ENCODE assay signal across 18 cellular contexts in genomic region chr13:42612021-42612765, GRCh38. TPM values are rescaled to one million over a fixed set of nuclear protein-coding genes. Genes with fewer than 3 reads are reported as not detected.
"Had no signal": no experiment of that assay in that cellular context is flagged by ENCODE, and none has a peak within 500 bp of the region (broad histone marks: within the 10 kb centered on the region; RNA-seq: fewer than 3 reads in every experiment).

No MANE protein-coding gene starts in this region.

- H3K4me3 Mint-ChIP-seq: activated CD4-positive, alpha-beta memory T cell treated with anti-CD3 and anti-CD28 coated beads, Interleukin-2, amount 10 ng/mL, durations not matched to agents 7 days and 5 days; activated CD8-positive, alpha-beta memory T cell treated with anti-CD3 and anti-CD28 coated beads, Interleukin-2, amount 10 ng/mL, durations not matched to agents 7 days and 5 days; activated naive CD8-positive, alpha-beta T cell treated with anti-CD3 and anti-CD28 coated beads, Interleukin-2, amount 10 ng/mL, durations not matched to agents 7 days and 5 days; nephron; stimulated activated memory B cell treated with anti-CD40 and anti-IgM and Interleukin-4, amounts not matched to agents 10 μg/mL and 1 μg/mL and 100 μg/mL, for 72 hours; T-helper 2 cell treated with Interferon-gamma antibody and Interleukin-4, amounts not matched to agents 5 μg/mL and 100 μg/mL, for 36 hours had no signal

- H3K36me3 Mint-ChIP-seq: activated CD8-positive, alpha-beta memory T cell treated with anti-CD3 and anti-CD28 coated beads, Interleukin-2, amount 10 ng/mL, durations not matched to agents 7 days and 5 days; activated naive CD8-positive, alpha-beta T cell treated with anti-CD3 and anti-CD28 coated beads, Interleukin-2, amount 10 ng/mL, durations not matched to agents 7 days and 5 days; stimulated activated memory B cell treated with anti-CD40 and anti-IgM and Interleukin-4, amounts not matched to agents 10 μg/mL and 1 μg/mL and 100 μg/mL, for 72 hours had no signal

- ATAC-seq: activated CD8-positive, alpha-beta memory T cell treated with anti-CD3 and anti-CD28 coated beads, Interleukin-2, amount 10 ng/mL, durations not matched to agents 7 days and 5 days; left colon; lower lobe of right lung; sciatic nerve; stimulated activated memory B cell treated with anti-CD40 and anti-IgM and Interleukin-4, amounts not matched to agents 10 μg/mL and 1 μg/mL and 100 μg/mL, for 72 hours had no signal

- H3K4me1 Mint-ChIP-seq: activated CD4-positive, alpha-beta memory T cell treated with anti-CD3 and anti-CD28 coated beads, Interleukin-2, amount 10 ng/mL, durations not matched to agents 7 days and 5 days; activated CD8-positive, alpha-beta memory T cell treated with anti-CD3 and anti-CD28 coated beads, Interleukin-2, amount 10 ng/mL, durations not matched to agents 7 days and 5 days; activated naive CD8-positive, alpha-beta T cell treated with anti-CD3 and anti-CD28 coated beads, Interleukin-2, amount 10 ng/mL, durations not matched to agents 7 days and 5 days; stimulated activated memory B cell treated with anti-CD40 and anti-IgM and Interleukin-4, amounts not matched to agents 10 μg/mL and 1 μg/mL and 100 μg/mL, for 72 hours had no signal

- H3K27ac Mint-ChIP-seq: activated CD4-positive, alpha-beta memory T cell treated with anti-CD3 and anti-CD28 coated beads, Interleukin-2, amount 10 ng/mL, durations not matched to agents 7 days and 5 days; activated CD8-positive, alpha-beta memory T cell treated with anti-CD3 and anti-CD28 coated beads, Interleukin-2, amount 10 ng/mL, durations not matched to agents 7 days and 5 days; activated naive CD8-positive, alpha-beta T cell treated with anti-CD3 and anti-CD28 coated beads, Interleukin-2, amount 10 ng/mL, durations not matched to agents 7 days and 5 days; stimulated activated memory B cell treated with anti-CD40 and anti-IgM and Interleukin-4, amounts not matched to agents 10 μg/mL and 1 μg/mL and 100 μg/mL, for 72 hours; T-helper 2 cell treated with Interferon-gamma antibody and Interleukin-4, amounts not matched to agents 5 μg/mL and 100 μg/mL, for 36 hours had no signal

- DNase-seq: activated CD4-positive, alpha-beta memory T cell treated with anti-CD3 and anti-CD28 coated beads, Interleukin-2, amount 10 ng/mL, durations not matched to agents 7 days and 5 days; activated CD4-positive, alpha-beta T cell treated with anti-CD3 and anti-CD28 coated beads for 48 hours; activated CD4-positive, CD25-positive, alpha-beta regulatory T cell; activated CD8-positive, alpha-beta memory T cell treated with anti-CD3 and anti-CD28 coated beads, Interleukin-2, amount 10 ng/mL, durations not matched to agents 7 days and 5 days; activated naive CD8-positive, alpha-beta T cell treated with anti-CD3 and anti-CD28 coated beads, Interleukin-2, amount 10 ng/mL, durations not matched to agents 7 days and 5 days; brain microvascular endothelial cell; cortex of kidney; effector CD8-positive, alpha-beta T cell; left colon; lower lobe of right lung; nucleus accumbens; spleen; stimulated activated CD4-positive, alpha-beta T cell treated with anti-CD3 and anti-CD28 coated beads, Interleukin-4, amount 100 ng/mL, for 4 hours; upper lobe of left lung had no signal

- H3K9me3 Mint-ChIP-seq: activated CD4-positive, alpha-beta memory T cell treated with anti-CD3 and anti-CD28 coated beads, Interleukin-2, amount 10 ng/mL, durations not matched to agents 7 days and 5 days; activated naive CD8-positive, alpha-beta T cell treated with anti-CD3 and anti-CD28 coated beads, Interleukin-2, amount 10 ng/mL, durations not matched to agents 7 days and 5 days; nephron; stimulated activated memory B cell treated with anti-CD40 and anti-IgM and Interleukin-4, amounts not matched to agents 10 μg/mL and 1 μg/mL and 100 μg/mL, for 72 hours; T-helper 2 cell treated with Interferon-gamma antibody and Interleukin-4, amounts not matched to agents 5 μg/mL and 100 μg/mL, for 36 hours had no signal

RNA-seq across cellular contexts. Expression of gene TNFSF11, which starts 38.2 kb away (rescaled TPM):
- total RNA-seq: activated naive CD8-positive, alpha-beta T cell treated with anti-CD3 and anti-CD28 coated beads, Interleukin-2, amount 10 ng/mL, durations not matched to agents 7 days and 5 days; lower lobe of right lung; sciatic nerve; upper lobe of left lung had no signal
